ENCODE assay signal across 6 cellular contexts in genomic region chr2:96066511-96066910, GRCh38. TPM values are rescaled to one million over a fixed set of nuclear protein-coding genes. Genes with fewer than 3 reads are reported as not detected.
"Had no signal": no experiment of that assay in that cellular context is flagged by ENCODE, and none has a peak within 500 bp of the region (broad histone marks: within the 10 kb centered on the region; RNA-seq: fewer than 3 reads in every experiment).

No MANE protein-coding gene starts in this region.

RNA-seq across cellular contexts. Expression of gene GPAT2, which starts 31.8 kb away (rescaled TPM):
- total RNA-seq: chondrocyte had no signal

RNA-seq across cellular contexts. Expression of gene ADRA2B, which starts 49.9 kb away (rescaled TPM):
- total RNA-seq: endothelial cell of umbilical vein, esophagus mucosa, fibroblast of lung, fibroblast of villous mesenchyme, glomerular endothelial cell had no signal
- polyA plus RNA-seq: endothelial cell of umbilical vein had no signal
